Comparison of ENCODE assay signal across 1 cellular context in genomic region chr5:71588533-71588885, GRCh38.
TF ChIP-seq lines count a peak whose summit lies in the region.

No MANE protein-coding gene starts in this region.

TF ChIP-seq in WTC11, 78 proteins besides CTCF, POLR2A, EP300 and RAD21 (continued from another document):
- TF ChIP-seq RELA (CRISPR knock-in tag; IDR thresholded peaks at IDR 0.05; ENCODE audit: borderline replicate concordance) (no peak), FOXK1 (CRISPR knock-in tag; IDR thresholded peaks at IDR 0.05) (no peak), ZNF138 (CRISPR knock-in tag; conservative IDR thresholded peaks at IDR 0.05) (no peak), JAZF1 (CRISPR knock-in tag; IDR thresholded peaks at IDR 0.05) (no peak), MLX (CRISPR knock-in tag; IDR thresholded peaks at IDR 0.05) (no peak), ZNF416 (CRISPR knock-in tag; IDR thresholded peaks at IDR 0.05) (no peak), ELF4 (CRISPR knock-in tag; IDR thresholded peaks at IDR 0.05; ENCODE audit: low read depth) (no peak)
- TF ChIP-seq, protein P1, sequence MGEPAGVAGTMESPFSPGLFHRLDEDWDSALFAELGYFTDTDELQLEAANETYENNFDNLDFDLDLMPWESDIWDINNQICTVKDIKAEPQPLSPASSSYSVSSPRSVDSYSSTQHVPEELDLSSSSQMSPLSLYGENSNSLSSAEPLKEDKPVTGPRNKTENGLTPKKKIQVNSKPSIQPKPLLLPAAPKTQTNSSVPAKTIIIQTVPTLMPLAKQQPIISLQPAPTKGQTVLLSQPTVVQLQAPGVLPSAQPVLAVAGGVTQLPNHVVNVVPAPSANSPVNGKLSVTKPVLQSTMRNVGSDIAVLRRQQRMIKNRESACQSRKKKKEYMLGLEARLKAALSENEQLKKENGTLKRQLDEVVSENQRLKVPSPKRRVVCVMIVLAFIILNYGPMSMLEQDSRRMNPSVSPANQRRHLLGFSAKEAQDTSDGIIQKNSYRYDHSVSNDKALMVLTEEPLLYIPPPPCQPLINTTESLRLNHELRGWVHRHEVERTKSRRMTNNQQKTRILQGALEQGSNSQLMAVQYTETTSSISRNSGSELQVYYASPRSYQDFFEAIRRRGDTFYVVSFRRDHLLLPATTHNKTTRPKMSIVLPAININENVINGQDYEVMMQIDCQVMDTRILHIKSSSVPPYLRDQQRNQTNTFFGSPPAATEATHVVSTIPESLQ (CRISPR knock-in tag; IDR thresholded peaks at IDR 0.05): no peak
- TF ChIP-seq, protein P2, sequence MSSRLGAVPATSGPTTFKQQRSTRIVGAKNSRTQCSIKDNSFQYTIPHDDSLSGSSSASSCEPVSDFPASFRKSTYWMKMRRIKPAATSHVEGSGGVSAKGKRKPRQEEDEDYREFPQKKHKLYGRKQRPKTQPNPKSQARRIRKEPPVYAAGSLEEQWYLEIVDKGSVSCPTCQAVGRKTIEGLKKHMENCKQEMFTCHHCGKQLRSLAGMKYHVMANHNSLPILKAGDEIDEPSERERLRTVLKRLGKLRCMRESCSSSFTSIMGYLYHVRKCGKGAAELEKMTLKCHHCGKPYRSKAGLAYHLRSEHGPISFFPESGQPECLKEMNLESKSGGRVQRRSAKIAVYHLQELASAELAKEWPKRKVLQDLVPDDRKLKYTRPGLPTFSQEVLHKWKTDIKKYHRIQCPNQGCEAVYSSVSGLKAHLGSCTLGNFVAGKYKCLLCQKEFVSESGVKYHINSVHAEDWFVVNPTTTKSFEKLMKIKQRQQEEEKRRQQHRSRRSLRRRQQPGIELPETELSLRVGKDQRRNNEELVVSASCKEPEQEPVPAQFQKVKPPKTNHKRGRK (CRISPR knock-in tag; IDR thresholded peaks at IDR 0.05; ENCODE audit: borderline replicate concordance): no peak
- TF ChIP-seq, protein P3, sequence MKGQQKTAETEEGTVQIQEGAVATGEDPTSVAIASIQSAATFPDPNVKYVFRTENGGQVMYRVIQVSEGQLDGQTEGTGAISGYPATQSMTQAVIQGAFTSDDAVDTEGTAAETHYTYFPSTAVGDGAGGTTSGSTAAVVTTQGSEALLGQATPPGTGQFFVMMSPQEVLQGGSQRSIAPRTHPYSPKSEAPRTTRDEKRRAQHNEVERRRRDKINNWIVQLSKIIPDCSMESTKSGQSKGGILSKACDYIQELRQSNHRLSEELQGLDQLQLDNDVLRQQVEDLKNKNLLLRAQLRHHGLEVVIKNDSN (CRISPR knock-in tag; IDR thresholded peaks at IDR 0.05): no peak
TF ChIP-seq in WTC11: peak in this region for 0.
